16 cellular contexts compared by ENCODE assay signal in the genomic region with DNA sequence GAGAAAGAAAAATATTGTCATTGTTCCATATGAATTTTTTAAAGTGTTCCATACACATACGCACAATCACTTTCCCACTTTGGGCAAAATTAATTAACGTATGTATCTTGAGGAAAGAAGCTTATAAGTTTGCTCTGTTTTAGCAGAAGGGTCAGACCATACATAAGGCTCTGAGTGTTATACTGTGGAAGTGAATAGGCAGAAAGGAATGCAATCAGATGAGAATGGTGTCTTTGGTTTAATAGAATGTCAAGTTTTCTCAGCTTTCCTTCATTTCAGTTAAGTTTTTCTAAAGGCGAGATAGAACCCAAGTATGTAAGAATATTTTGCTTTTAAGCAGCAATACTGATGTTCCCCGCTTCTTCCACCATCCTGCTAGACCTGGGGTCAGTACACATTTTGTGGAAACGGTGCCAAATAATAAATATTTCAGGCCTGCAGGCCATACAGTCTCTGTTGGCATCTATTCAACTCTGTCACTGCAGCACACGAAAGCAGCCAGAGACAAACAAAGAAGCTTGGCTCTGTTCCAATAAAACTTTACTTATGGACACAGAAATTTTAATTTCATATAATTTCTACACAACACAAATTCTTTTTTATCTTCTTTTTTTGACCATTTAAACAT.
DNase-seq lines count a peak whose midpoint lies in the region; ATAC-seq and TF ChIP-seq lines count a peak whose summit lies in the region.
"Had no signal": no experiment of that assay in that cellular context is flagged by ENCODE, and none has a peak within 500 bp of the region (broad histone marks: within the 10 kb centered on the region; RNA-seq: fewer than 3 reads in every experiment).

No MANE protein-coding gene starts in this region.

- H3K36me3 Mint-ChIP-seq in endodermal cell (ENCODE audit: low read depth): no peaks in the 10 kb centered on the region
- H3K36me3 Mint-ChIP-seq: stimulated activated effector memory CD8-positive, alpha-beta T cell treated with anti-CD3 and anti-CD28 coated beads, Interleukin-12 subunit alpha, Interleukin-12 subunit beta, amount 100 ng/mL, for 72 hours had no signal

- H3K4me3 Mint-ChIP-seq in endodermal cell: no peak overlapping the region
- H3K4me3 Mint-ChIP-seq: activated CD8-positive, alpha-beta T cell treated with anti-CD3 and anti-CD28 coated beads, Interleukin-2, amount 10 ng/mL, durations not matched to agents 7 days and 5 days; stimulated activated effector memory CD8-positive, alpha-beta T cell treated with anti-CD3 and anti-CD28 coated beads, Interleukin-12 subunit alpha, Interleukin-12 subunit beta, amount 100 ng/mL, for 72 hours had no signal

- H3K27ac ChIP-seq in endodermal cell (ENCODE audit: low read depth, low read length): no peak overlapping the region
- H3K27ac ChIP-seq: psoas muscle had no signal

- DNase-seq in NCI-H2029 (lab: John Stamatoyannopoulos, UW): peak; percentile 26
- DNase-seq in NCI-H2029 treated with DMSO at 0.1 percent for 48 hours (lab: John Stamatoyannopoulos, UW): no peak
- DNase-seq in NCI-H748 (lab: John Stamatoyannopoulos, UW; ENCODE audit: unreplicated experiment): peak; percentile 69
- peak; percentile 79 for DNase-seq in dermis blood vessel endothelial cell
- DNase-seq in renal cortical epithelial cell (ENCODE audit: low read depth): peak; percentile 55
- DNase-seq in NCI-H1417 treated with DMSO at 0.1 percent for 48 hours (lab: John Stamatoyannopoulos, UW): no peak
- no peak for DNase-seq in endodermal cell
- DNase-seq: activated CD8-positive, alpha-beta T cell treated with anti-CD3 and anti-CD28 coated beads, Interleukin-2, amount 10 ng/mL, durations not matched to agents 7 days and 5 days; activated gamma-delta T cell treated with Interleukin-2 at 50 U/mL for 16 hours; caudate nucleus; NCI-H1436 treated with DMSO at 0.1 percent for 48 hours; psoas muscle; T1000 had no signal

- H3K9me3 ChIP-seq in endodermal cell (ENCODE audit: control insufficient read depth, low read length): no peaks in the 10 kb centered on the region
- H3K9me3 ChIP-seq: psoas muscle had no signal

- no peak for ATAC-seq in GM19324 (IDR thresholded peaks at IDR 0.05; ENCODE audit: low FRiP score, unreplicated experiment)
- ATAC-seq: activated CD8-positive, alpha-beta T cell treated with anti-CD3 and anti-CD28 coated beads, Interleukin-2, amount 10 ng/mL, durations not matched to agents 7 days and 5 days; Panc1; psoas muscle; stimulated activated effector memory CD8-positive, alpha-beta T cell treated with anti-CD3 and anti-CD28 coated beads, Interleukin-12 subunit alpha, Interleukin-12 subunit beta, amount 100 ng/mL, for 72 hours had no signal

- H3K4me1 ChIP-seq in endodermal cell (ENCODE audit: control insufficient read depth, insufficient read depth, low read length): no peaks in the 10 kb centered on the region
- H3K4me1 ChIP-seq: psoas muscle had no signal

- H3K36me3 ChIP-seq in endodermal cell (ENCODE audit: control insufficient read depth, insufficient read depth, low read length): no peaks in the 10 kb centered on the region

- H3K4me1 Mint-ChIP-seq in endodermal cell: no peaks in the 10 kb centered on the region
- H3K4me1 Mint-ChIP-seq: stimulated activated effector memory CD8-positive, alpha-beta T cell treated with anti-CD3 and anti-CD28 coated beads, Interleukin-12 subunit alpha, Interleukin-12 subunit beta, amount 100 ng/mL, for 72 hours had no signal

- H3K27me3 Mint-ChIP-seq in endodermal cell (ENCODE audit: insufficient read depth): no peaks in the 10 kb centered on the region

- WGBS in endodermal cell (ENCODE audit: insufficient coverage in 1 of 2, insufficient read length in 1 of 2), 2 experiments: 90 to 95% methylated on average over 6 of the region's 6 CpGs

- no peak overlapping the region for H3K4me3 ChIP-seq in endodermal cell (ENCODE audit: low read length)
- H3K4me3 ChIP-seq: psoas muscle had no signal

- no peaks in the 10 kb centered on the region for H3K9me3 Mint-ChIP-seq in endodermal cell
- H3K9me3 Mint-ChIP-seq: stimulated activated effector memory CD8-positive, alpha-beta T cell treated with anti-CD3 and anti-CD28 coated beads, Interleukin-12 subunit alpha, Interleukin-12 subunit beta, amount 100 ng/mL, for 72 hours had no signal

- no peak overlapping the region for H3K27ac Mint-ChIP-seq in endodermal cell
- H3K27ac Mint-ChIP-seq: activated CD8-positive, alpha-beta T cell treated with anti-CD3 and anti-CD28 coated beads, Interleukin-2, amount 10 ng/mL, durations not matched to agents 7 days and 5 days; stimulated activated effector memory CD8-positive, alpha-beta T cell treated with anti-CD3 and anti-CD28 coated beads, Interleukin-12 subunit alpha, Interleukin-12 subunit beta, amount 100 ng/mL, for 72 hours had no signal

- no peak for TF ChIP-seq CTCF in endodermal cell (conservative IDR thresholded peaks at IDR 0.05)

- no peak overlapping the region for H3K9ac ChIP-seq in endodermal cell (ENCODE audit: extremely low read depth, low read length, poor library complexity, severe bottlenecking)

- H3K27me3 ChIP-seq in endodermal cell (ENCODE audit: control insufficient read depth, insufficient read depth, low read length, poor library complexity, severe bottlenecking): no peaks in the 10 kb centered on the region

Comparison
In these comparisons a context has a peak if more than half of its experiments do, and no peak if none do; other contexts are left out.
1. DNase-seq: peak in NCI-H2029 (single experiment), NCI-H748 (single experiment), dermis blood vessel endothelial cell (single experiment) and renal cortical epithelial cell (single experiment); none in NCI-H2029 treated with DMSO at 0.1 percent for 48 hours (single experiment), NCI-H1417 treated with DMSO at 0.1 percent for 48 hours (single experiment) and endodermal cell (single experiment).